8 cellular contexts compared by ENCODE assay signal in genomic region chr15:45795487-45796069, GRCh38.
DNase-seq lines count a peak whose midpoint lies in the region; ATAC-seq and TF ChIP-seq lines count a peak whose summit lies in the region.

No MANE protein-coding gene starts in this region.

- CTCF ChIA-PET in PC-9 (lab: Charles Lee): interaction anchor here (0.5 to 0.7 kb wide), 2 partner anchors 45 to 251 kb away, joined by 3 to 4 read pairs; no protein-coding TSS in a partner anchor

- no peaks in the 10 kb centered on the region for H3K36me3 Mint-ChIP-seq in activated CD4-positive, alpha-beta T cell treated with anti-CD3 and anti-CD28 coated beads, Interleukin-2, amount 10 ng/mL, durations not matched to agents 24 days and 14 days (ENCODE audit: low read depth)
- H3K36me3 Mint-ChIP-seq in natural killer cell treated with Interleukin-12 subunit alpha and Interleukin-12 subunit beta and Interleukin-15 and Interleukin-18, amount 100 ng/mL, for 72 hours: no peaks in the 10 kb centered on the region
- no peaks in the 10 kb centered on the region for H3K36me3 Mint-ChIP-seq in T-helper 2 cell treated with Interferon-gamma antibody and Interleukin-4, amounts not matched to agents 5 μg/mL and 100 μg/mL, for 36 hours (ENCODE audit: low read depth)

- no peak overlapping the region for H3K27ac Mint-ChIP-seq in activated CD4-positive, alpha-beta T cell treated with anti-CD3 and anti-CD28 coated beads, Interleukin-2, amount 10 ng/mL, durations not matched to agents 24 days and 14 days
- H3K27ac Mint-ChIP-seq in natural killer cell treated with Interleukin-12 subunit alpha and Interleukin-12 subunit beta and Interleukin-15 and Interleukin-18, amount 100 ng/mL, for 72 hours: no peak overlapping the region
- H3K27ac Mint-ChIP-seq in T-helper 2 cell treated with Interferon-gamma antibody and Interleukin-4, amounts not matched to agents 5 μg/mL and 100 μg/mL, for 36 hours: no peak overlapping the region

- H3K36me3 ChIP-seq in PC-9 (ENCODE audit: low read depth): no peaks in the 10 kb centered on the region
- no peaks in the 10 kb centered on the region for H3K36me3 ChIP-seq in osteoblast (ENCODE audit: insufficient read depth, low read length)

- no peak for TF ChIP-seq POLR2A in erythroblast (IDR thresholded peaks at IDR 0.05; ENCODE audit: low read length)

- no peaks in the 10 kb centered on the region for H3K9me2 ChIP-seq in PC-9 (ENCODE audit: insufficient read depth)

- POLR2A ChIA-PET in PC-9 (lab: Charles Lee; ENCODE audit: unreplicated experiment): no interaction called here

- H3K4me2 ChIP-seq in PC-9: no peak overlapping the region
- H3K4me2 ChIP-seq in osteoblast (ENCODE audit: insufficient read depth, low read length): no peak overlapping the region

- peaks cover 4% of the 10 kb centered on the region for H3K27me3 Mint-ChIP-seq in activated CD4-positive, alpha-beta T cell treated with anti-CD3 and anti-CD28 coated beads, Interleukin-2, amount 10 ng/mL, durations not matched to agents 24 days and 14 days
- peaks cover 18 to 48% of the 10 kb centered on the region in 2 donors for H3K27me3 Mint-ChIP-seq in natural killer cell treated with Interleukin-12 subunit alpha and Interleukin-12 subunit beta and Interleukin-15 and Interleukin-18, amount 100 ng/mL, for 72 hours
- peaks cover 2% of the 10 kb centered on the region for H3K27me3 Mint-ChIP-seq in T-helper 2 cell treated with Interferon-gamma antibody and Interleukin-4, amounts not matched to agents 5 μg/mL and 100 μg/mL, for 36 hours (ENCODE audit: low read depth)

- H3K4me1 ChIP-seq in PC-9 (replicated peaks; ENCODE audit: insufficient read depth) (no peaks in the 10 kb centered on the region), osteoblast (ENCODE audit: insufficient read depth, low read length) (no peaks in the 10 kb centered on the region)

- BruUV-seq in PC-9 (replicated peaks; lab: Mats Ljungman, UMichigan): no TSS peak

- H3K9me3 ChIP-seq in PC-9 (ENCODE audit: insufficient read depth, low read depth) (no peaks in the 10 kb centered on the region), osteoblast (ENCODE audit: low read depth, low read length) (no peaks in the 10 kb centered on the region)

- H3K27me3 ChIP-seq in PC-9 (ENCODE audit: insufficient read depth, low read depth) (no peaks in the 10 kb centered on the region), osteoblast (ENCODE audit: insufficient read depth, low read length) (no peaks in the 10 kb centered on the region)

- intact Hi-C loops in activated CD4-positive, alpha-beta T cell treated with anti-CD3 and anti-CD28 coated beads, Interleukin-2, amount 10 ng/mL, durations not matched to agents 24 days and 14 days (cut with micrococcal nuclease): no loop called here
- intact Hi-C loops in PC-9 (cut with micrococcal nuclease; ENCODE audit: unreplicated experiment): loop anchor here (5.0 to 10.0 kb wide), 3 partner anchors 83 to 489 kb away; no protein-coding TSS in a partner anchor

- no peak for ATAC-seq in natural killer cell treated with Interleukin-12 subunit alpha and Interleukin-12 subunit beta and Interleukin-15 and Interleukin-18, amount 100 ng/mL, for 72 hours

- H3K4me3 ChIP-seq in LNCaP clone FGC (ENCODE audit: low read depth, low read length) (no peak overlapping the region), PC-9 (no peak overlapping the region), osteoblast (ENCODE audit: insufficient read depth, low read length) (no peak overlapping the region)

- H2AFZ ChIP-seq in PC-9 (no peak overlapping the region), osteoblast (ENCODE audit: low read length) (no peak overlapping the region)

- no peaks in the 10 kb centered on the region for H3K79me2 ChIP-seq in PC-9 (ENCODE audit: low read depth)
- H3K79me2 ChIP-seq in osteoblast (ENCODE audit: insufficient read depth, low read length): no peaks in the 10 kb centered on the region

- H3K27ac ChIP-seq in PC-9 (no peak overlapping the region), osteoblast (ENCODE audit: low read depth, low read length) (no peak overlapping the region)

- TF ChIP-seq CTCF in LNCaP clone FGC (IDR thresholded peaks at IDR 0.05; ENCODE audit: control insufficient read depth, extremely low read depth, insufficient read depth) (peak; percentile 88), PC-9 (conservative IDR thresholded peaks at IDR 0.05) (peak; percentile 72), osteoblast (IDR thresholded peaks at IDR 0.05; ENCODE audit: extremely low read depth, low read depth, low read length) (peak; percentile 54)

- no peaks in the 10 kb centered on the region for H3K9me3 Mint-ChIP-seq in activated CD4-positive, alpha-beta T cell treated with anti-CD3 and anti-CD28 coated beads, Interleukin-2, amount 10 ng/mL, durations not matched to agents 24 days and 14 days
- H3K9me3 Mint-ChIP-seq in natural killer cell treated with Interleukin-12 subunit alpha and Interleukin-12 subunit beta and Interleukin-15 and Interleukin-18, amount 100 ng/mL, for 72 hours: no peaks in the 10 kb centered on the region
- H3K9me3 Mint-ChIP-seq in T-helper 2 cell treated with Interferon-gamma antibody and Interleukin-4, amounts not matched to agents 5 μg/mL and 100 μg/mL, for 36 hours: no peaks in the 10 kb centered on the region

- H3F3A ChIP-seq in PC-9 (ENCODE audit: insufficient read depth, low read depth): no peaks in the 10 kb centered on the region

- no peaks in the 10 kb centered on the region for H3K4me1 Mint-ChIP-seq in activated CD4-positive, alpha-beta T cell treated with anti-CD3 and anti-CD28 coated beads, Interleukin-2, amount 10 ng/mL, durations not matched to agents 24 days and 14 days
- no peaks in the 10 kb centered on the region for H3K4me1 Mint-ChIP-seq in natural killer cell treated with Interleukin-12 subunit alpha and Interleukin-12 subunit beta and Interleukin-15 and Interleukin-18, amount 100 ng/mL, for 72 hours (ENCODE audit: low read depth in 2 of 2)
- H3K4me1 Mint-ChIP-seq in T-helper 2 cell treated with Interferon-gamma antibody and Interleukin-4, amounts not matched to agents 5 μg/mL and 100 μg/mL, for 36 hours (ENCODE audit: low read depth): no peaks in the 10 kb centered on the region

- peak; percentile 61 for DNase-seq in activated CD4-positive, alpha-beta T cell treated with anti-CD3 and anti-CD28 coated beads, Interleukin-2, amount 10 ng/mL, durations not matched to agents 24 days and 14 days
- DNase-seq in activated CD4-positive, alpha-beta T cell treated with anti-CD3 and anti-CD28 coated beads for 1 hour: no peak
- DNase-seq in LNCaP clone FGC (ENCODE audit: low read depth) (peak; percentile 60), PC-9 (peak in 1 of 2 experiments; percentile 39), erythroblast (lab: John Stamatoyannopoulos, UW) (peak; percentile 2 to 42), osteoblast (ENCODE audit: insufficient read length, low spot score, missing footprints) (peak; percentile 11)
- no peak for DNase-seq in natural killer cell treated with Interleukin-12 subunit alpha and Interleukin-12 subunit beta and Interleukin-15 and Interleukin-18, amount 100 ng/mL, for 72 hours (ENCODE audit: low spot score)
- no peak for DNase-seq in T-helper 2 cell treated with Interferon-gamma antibody and Interleukin-4, amounts not matched to agents 5 μg/mL and 100 μg/mL, for 36 hours (ENCODE audit: low spot score)

- no peak overlapping the region for H3K4me3 Mint-ChIP-seq in activated CD4-positive, alpha-beta T cell treated with anti-CD3 and anti-CD28 coated beads, Interleukin-2, amount 10 ng/mL, durations not matched to agents 24 days and 14 days
- H3K4me3 Mint-ChIP-seq in natural killer cell treated with Interleukin-12 subunit alpha and Interleukin-12 subunit beta and Interleukin-15 and Interleukin-18, amount 100 ng/mL, for 72 hours: no peak overlapping the region
- H3K4me3 Mint-ChIP-seq in T-helper 2 cell treated with Interferon-gamma antibody and Interleukin-4, amounts not matched to agents 5 μg/mL and 100 μg/mL, for 36 hours: no peak overlapping the region

- no peaks in the 10 kb centered on the region for H4K20me1 ChIP-seq in PC-9 (ENCODE audit: insufficient read depth)
- H4K20me1 ChIP-seq in osteoblast (ENCODE audit: insufficient read depth, low read length): no peaks in the 10 kb centered on the region

Comparison
In these comparisons a context has a peak if more than half of its experiments do, and no peak if none do; other contexts are left out.
1. DNase-seq: peak in activated CD4-positive, alpha-beta T cell treated with anti-CD3 and anti-CD28 coated beads, Interleukin-2, amount 10 ng/mL, durations not matched to agents 24 days and 14 days (single experiment), LNCaP clone FGC (single experiment), erythroblast (2 of 2) and osteoblast (single experiment); none in activated CD4-positive, alpha-beta T cell treated with anti-CD3 and anti-CD28 coated beads for 1 hour (single experiment), natural killer cell treated with Interleukin-12 subunit alpha and Interleukin-12 subunit beta and Interleukin-15 and Interleukin-18, amount 100 ng/mL, for 72 hours (single experiment) and T-helper 2 cell treated with Interferon-gamma antibody and Interleukin-4, amounts not matched to agents 5 μg/mL and 100 μg/mL, for 36 hours (single experiment).
2. Peak in every context shown above with its lines, with median percentiles within 50 percentile points of each other: CTCF ChIP-seq.